ENCODE assay signal across 18 cellular contexts in genomic region chr2:11104794-11105660, GRCh38. TPM values are rescaled to one million over a fixed set of nuclear protein-coding genes. Genes with fewer than 3 reads are reported as not detected.
DNase-seq lines count a peak whose midpoint lies in the region; ATAC-seq and TF ChIP-seq lines count a peak whose summit lies in the region.
"Had no signal": no experiment of that assay in that cellular context is flagged by ENCODE, and none has a peak within 500 bp of the region (broad histone marks: within the 10 kb centered on the region; RNA-seq: fewer than 3 reads in every experiment).

No MANE protein-coding gene starts in this region.

- POLR2A ChIA-PET in activated CD4-positive, alpha-beta memory T cell treated with anti-CD3 and anti-CD28 coated beads, Interleukin-2, amount 10 ng/mL, durations not matched to agents 7 days and 5 days (lab: Charles Lee) = interaction anchor here (0.9 to 1.5 kb wide), 2 partner anchors 34 to 50 kb away, joined by 3 to 6 read pairs; partner anchors contain the start of gene SLC66A3
- POLR2A ChIA-PET in activated CD4-positive, alpha-beta memory T cell treated with anti-CD3 and anti-CD28 coated beads for 36 hours (lab: Charles Lee) = interaction anchor here (0.7 kb wide), 1 partner anchor 263 kb away, joined by 4 read pairs; no protein-coding TSS in a partner anchor

- WGBS in upper lobe of left lung, 2 donors = 88 to 89% methylated on average over 29 to 32 of the region's 34 CpGs

- H3K4me2 ChIP-seq in OCI-LY3 (ENCODE audit: low read length) = peak overlapping the region; percentile 56
- H3K4me2 ChIP-seq: A549 had no signal

- H3K36me3 ChIP-seq in OCI-LY3 (replicated peaks; ENCODE audit: low read depth, low read length) (peaks cover 47% of the 10 kb centered on the region), upper lobe of left lung (no peaks in the 10 kb centered on the region)
- H3K36me3 ChIP-seq: MG63, tibial nerve had no signal

- H3K9ac ChIP-seq in OCI-LY3 (ENCODE audit: low read length) = peak overlapping the region; percentile 87

- DNase-seq in activated CD4-positive, alpha-beta memory T cell treated with anti-CD3 and anti-CD28 coated beads, Interleukin-2, amount 10 ng/mL, durations not matched to agents 7 days and 5 days = no peak
- no peak for DNase-seq in activated CD4-positive, alpha-beta memory T cell treated with anti-CD3 and anti-CD28 coated beads for 36 hours
- DNase-seq in islet precursor cell = peak; percentile 40
- no peak for DNase-seq in upper lobe of left lung
- DNase-seq: activated CD4-positive, alpha-beta T cell treated with anti-CD3 and anti-CD28 coated beads for 4 hours; MG63; midbrain; NCI-H1694 treated with DMSO at 0.1 percent for 48 hours; NCI-H69 had no signal

- peaks cover 27% of the 10 kb centered on the region for H3K27me3 Mint-ChIP-seq in activated CD4-positive, alpha-beta memory T cell treated with anti-CD3 and anti-CD28 coated beads, Interleukin-2, amount 10 ng/mL, durations not matched to agents 7 days and 5 days
- no peaks in the 10 kb centered on the region for H3K27me3 Mint-ChIP-seq in activated CD4-positive, alpha-beta memory T cell treated with anti-CD3 and anti-CD28 coated beads for 36 hours
- H3K27me3 Mint-ChIP-seq: activated naive CD8-positive, alpha-beta T cell had no signal

- H3K27me3 ChIP-seq in OCI-LY3 (ENCODE audit: low read depth, low read length) (no peaks in the 10 kb centered on the region), upper lobe of left lung (no peaks in the 10 kb centered on the region)
- H3K27me3 ChIP-seq: MG63, tibial nerve had no signal

- TF ChIP-seq CTCF in OCI-LY3 (IDR thresholded peaks at IDR 0.05; ENCODE audit: low read depth, low read length) (no peak), upper lobe of left lung (IDR thresholded peaks at IDR 0.05) (no peak)

- H3K4me1 Mint-ChIP-seq in activated CD4-positive, alpha-beta memory T cell treated with anti-CD3 and anti-CD28 coated beads, Interleukin-2, amount 10 ng/mL, durations not matched to agents 7 days and 5 days = peaks cover 42% of the 10 kb centered on the region
- H3K4me1 Mint-ChIP-seq in activated CD4-positive, alpha-beta memory T cell treated with anti-CD3 and anti-CD28 coated beads for 36 hours (ENCODE audit: low read depth) = peaks cover 32% of the 10 kb centered on the region

- no peak overlapping the region for H3K4me3 Mint-ChIP-seq in activated CD4-positive, alpha-beta memory T cell treated with anti-CD3 and anti-CD28 coated beads, Interleukin-2, amount 10 ng/mL, durations not matched to agents 7 days and 5 days
- no peak overlapping the region for H3K4me3 Mint-ChIP-seq in activated CD4-positive, alpha-beta memory T cell treated with anti-CD3 and anti-CD28 coated beads for 36 hours
- H3K4me3 Mint-ChIP-seq: activated naive CD8-positive, alpha-beta T cell; IgD-negative memory B cell had no signal

- TF ChIP-seq POLR2A in upper lobe of left lung (IDR thresholded peaks at IDR 0.05) (no peak), GM18505 (IDR thresholded peaks at IDR 0.05; ENCODE audit: borderline replicate concordance, extremely low read depth, insufficient read depth, insufficient read length) (no peak)

- no peak for TF ChIP-seq EP300 in upper lobe of left lung (IDR thresholded peaks at IDR 0.05)

- peaks cover 40% of the 10 kb centered on the region for H3K79me2 ChIP-seq in OCI-LY3 (ENCODE audit: low read length)

- ATAC-seq in upper lobe of left lung (ENCODE audit: low FRiP score in 2 of 2) (peak; percentile 25 to 27), HG03280 (IDR thresholded peaks at IDR 0.05; ENCODE audit: unreplicated experiment) (no peak), GM18505 (IDR thresholded peaks at IDR 0.05; ENCODE audit: unreplicated experiment) (no peak), HG03025 (IDR thresholded peaks at IDR 0.05; ENCODE audit: low FRiP score, unreplicated experiment) (no peak)

- H2AFZ ChIP-seq in OCI-LY3 (ENCODE audit: low read depth, low read length) = peak overlapping the region; percentile 19

- no peaks in the 10 kb centered on the region for H3K9me3 Mint-ChIP-seq in activated CD4-positive, alpha-beta memory T cell treated with anti-CD3 and anti-CD28 coated beads, Interleukin-2, amount 10 ng/mL, durations not matched to agents 7 days and 5 days
- no peaks in the 10 kb centered on the region for H3K9me3 Mint-ChIP-seq in activated CD4-positive, alpha-beta memory T cell treated with anti-CD3 and anti-CD28 coated beads for 36 hours
- H3K9me3 Mint-ChIP-seq: IgD-negative memory B cell had no signal

- CTCF ChIA-PET in activated CD4-positive, alpha-beta memory T cell treated with anti-CD3 and anti-CD28 coated beads, Interleukin-2, amount 10 ng/mL, durations not matched to agents 7 days and 5 days (lab: Charles Lee) = interaction anchor here (0.6 to 3.3 kb wide), 7 partner anchors 12 to 273 kb away, joined by 3 to 11 read pairs (median 4); no protein-coding TSS in a partner anchor
- CTCF ChIA-PET in activated CD4-positive, alpha-beta memory T cell treated with anti-CD3 and anti-CD28 coated beads for 36 hours (lab: Charles Lee) = interaction anchor here (0.5 to 1.3 kb wide), 4 partner anchors 19 to 272 kb away, joined by 3 to 4 read pairs (median 3); a partner anchor contains a TSS

- H4K20me1 ChIP-seq in OCI-LY3 (ENCODE audit: insufficient read depth, low read length) = no peaks in the 10 kb centered on the region

- H3K4me1 ChIP-seq in OCI-LY3 (ENCODE audit: low read length) = peaks cover 85% of the 10 kb centered on the region
- no peaks in the 10 kb centered on the region for H3K4me1 ChIP-seq in upper lobe of left lung
- H3K4me1 ChIP-seq: A549, tibial nerve had no signal

- H3K27ac Mint-ChIP-seq in activated CD4-positive, alpha-beta memory T cell treated with anti-CD3 and anti-CD28 coated beads, Interleukin-2, amount 10 ng/mL, durations not matched to agents 7 days and 5 days = peak overlapping the region; percentile 45
- H3K27ac Mint-ChIP-seq in activated CD4-positive, alpha-beta memory T cell treated with anti-CD3 and anti-CD28 coated beads for 36 hours = no peak overlapping the region
- H3K27ac Mint-ChIP-seq: activated naive CD8-positive, alpha-beta T cell; progenitor cell of endocrine pancreas had no signal

- H3K4me3 ChIP-seq in OCI-LY3 (ENCODE audit: low read length) (peak overlapping the region; percentile 38), upper lobe of left lung (no peak overlapping the region)
- H3K4me3 ChIP-seq: A549, MG63, tibial nerve had no signal

- peak overlapping the region; percentile 96 for H3K27ac ChIP-seq in OCI-LY3 (ENCODE audit: low read length)
- no peak overlapping the region for H3K27ac ChIP-seq in upper lobe of left lung
- H3K27ac ChIP-seq: A549, tibial nerve had no signal

- H3K9me3 ChIP-seq in OCI-LY3 (ENCODE audit: insufficient read depth, low read length) (0 out of 2 replicates have a peak, but pooled peaks cover 1% of the 10 kb centered on the region), upper lobe of left lung (no peaks in the 10 kb centered on the region)
- H3K9me3 ChIP-seq: A549, MG63, tibial nerve had no signal

- intact Hi-C loops in activated CD4-positive, alpha-beta memory T cell treated with anti-CD3 and anti-CD28 coated beads for 36 hours (cut with micrococcal nuclease) = no loop called here

- no peaks in the 10 kb centered on the region for H3K36me3 Mint-ChIP-seq in activated CD4-positive, alpha-beta memory T cell treated with anti-CD3 and anti-CD28 coated beads, Interleukin-2, amount 10 ng/mL, durations not matched to agents 7 days and 5 days (ENCODE audit: low read depth)
- H3K36me3 Mint-ChIP-seq in activated CD4-positive, alpha-beta memory T cell treated with anti-CD3 and anti-CD28 coated beads for 36 hours = no peaks in the 10 kb centered on the region
- H3K36me3 Mint-ChIP-seq: activated naive CD8-positive, alpha-beta T cell; IgD-negative memory B cell had no signal

RNA-seq across cellular contexts. Expression of gene SLC66A3, which starts 50.2 kb away (rescaled TPM):
- 10 to 100 TPM; 22.9 to 23.8 TPM for total RNA-seq in activated CD4-positive, alpha-beta memory T cell treated with anti-CD3 and anti-CD28 coated beads, Interleukin-2, amount 10 ng/mL, durations not matched to agents 7 days and 5 days
- 10 to 100 TPM; 14.4 to 15.9 TPM for total RNA-seq in activated CD4-positive, alpha-beta memory T cell treated with anti-CD3 and anti-CD28 coated beads for 36 hours
- total RNA-seq in upper lobe of left lung = 10 to 100 TPM; 24.2 to 54.6 (median 43.4) TPM

Comparison
In these comparisons a context has a peak if more than half of its experiments do, and no peak if none do; other contexts are left out.
1. ATAC-seq: peak in upper lobe of left lung (2 of 2); none in HG03280 (single experiment), GM18505 (single experiment) and HG03025 (single experiment).